Comparison of ENCODE assay signal across 8 cellular contexts in the genomic region with DNA sequence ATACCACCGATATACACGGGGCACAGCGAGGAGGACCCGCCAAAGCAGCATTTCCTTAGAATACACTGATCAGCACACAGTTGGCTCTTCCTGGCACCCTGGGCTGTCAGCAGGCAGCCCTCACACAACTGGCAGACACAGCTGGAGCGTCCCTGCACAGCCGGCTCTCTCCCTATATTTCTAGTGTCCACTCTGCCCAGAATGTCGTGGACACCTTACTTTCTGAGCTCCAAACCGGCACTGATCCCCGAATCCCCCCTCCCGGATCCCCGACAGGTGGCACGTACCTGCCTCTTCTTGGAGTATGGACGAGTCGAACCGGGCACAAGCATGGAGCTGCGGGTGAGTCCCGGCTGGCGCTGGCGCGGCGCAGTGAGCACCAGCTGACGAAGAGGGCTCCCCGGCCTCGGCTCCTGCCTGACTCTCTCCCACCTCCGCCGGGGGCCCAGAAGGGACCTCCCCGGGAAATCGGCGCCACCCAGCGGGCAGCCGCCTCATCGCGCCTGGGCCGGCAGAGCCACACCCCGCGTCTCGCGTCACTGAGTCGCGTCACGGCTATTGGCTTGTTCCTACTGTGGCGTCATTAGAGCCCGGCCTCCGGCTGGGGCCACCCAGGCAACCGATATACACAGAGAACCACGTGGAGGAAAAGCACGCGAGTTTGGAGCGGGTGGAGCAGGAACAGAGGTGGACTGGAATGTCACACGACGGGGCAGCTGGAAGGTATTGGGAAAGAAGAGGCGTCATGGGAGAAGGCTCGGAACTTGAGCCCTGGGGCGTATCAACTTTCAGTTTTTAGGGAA. TPM values are rescaled to one million over a fixed set of nuclear protein-coding genes. Genes with fewer than 3 reads are reported as not detected.
A peak's percentile ranks its signal among the peaks of the same experiment; 100 is the strongest.
DNase-seq lines count a peak whose midpoint lies in the region; ATAC-seq, FAIRE-seq and TF ChIP-seq lines count a peak whose summit lies in the region.

A gene with protein sequence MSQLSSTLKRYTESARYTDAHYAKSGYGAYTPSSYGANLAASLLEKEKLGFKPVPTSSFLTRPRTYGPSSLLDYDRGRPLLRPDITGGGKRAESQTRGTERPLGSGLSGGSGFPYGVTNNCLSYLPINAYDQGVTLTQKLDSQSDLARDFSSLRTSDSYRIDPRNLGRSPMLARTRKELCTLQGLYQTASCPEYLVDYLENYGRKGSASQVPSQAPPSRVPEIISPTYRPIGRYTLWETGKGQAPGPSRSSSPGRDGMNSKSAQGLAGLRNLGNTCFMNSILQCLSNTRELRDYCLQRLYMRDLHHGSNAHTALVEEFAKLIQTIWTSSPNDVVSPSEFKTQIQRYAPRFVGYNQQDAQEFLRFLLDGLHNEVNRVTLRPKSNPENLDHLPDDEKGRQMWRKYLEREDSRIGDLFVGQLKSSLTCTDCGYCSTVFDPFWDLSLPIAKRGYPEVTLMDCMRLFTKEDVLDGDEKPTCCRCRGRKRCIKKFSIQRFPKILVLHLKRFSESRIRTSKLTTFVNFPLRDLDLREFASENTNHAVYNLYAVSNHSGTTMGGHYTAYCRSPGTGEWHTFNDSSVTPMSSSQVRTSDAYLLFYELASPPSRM (minus strand): TSS at position 505 of the 803 bp plus-strand sequence. CDS start 8,210 bp downstream, outside the sequence.

- peak; percentile 99 for ATAC-seq in HG03439 (IDR thresholded peaks at IDR 0.05; ENCODE audit: unreplicated experiment)

- peak within 1 kb of the TSS; percentile 76 to 87 for H3K4me3 ChIP-seq in kidney (ENCODE audit: low read length in 2 of 2)

- no peaks in the 10 kb centered on the region for H3K36me3 ChIP-seq in kidney (ENCODE audit: control insufficient read depth in 1 of 2, insufficient read depth in 2 of 2, low read length in 2 of 2)

- no peaks in the 10 kb centered on the region for H3K9me3 ChIP-seq in kidney (ENCODE audit: control insufficient read depth in 1 of 2, low read length in 2 of 2)

- TF ChIP-seq CTCF in kidney (IDR thresholded peaks at IDR 0.05; ENCODE audit: borderline replicate concordance, extremely low read depth, insufficient read depth), result peak; percentile 65

- intact Hi-C loops in kidney (cut with DNase I), result no loop called here

- peak within 1 kb of the TSS; percentile 54 to 67 for H3K27ac ChIP-seq in kidney (ENCODE audit: low read depth in 2 of 2, low read length in 2 of 2)

- FAIRE-seq in GM19239 (lab: Jason Lieb, UNC) (peak; percentile 93), kidney (lab: Jason Lieb, UNC) (peak; percentile 98)

- H3K4me1 ChIP-seq in kidney (ENCODE audit: control insufficient read depth in 1 of 2, insufficient read depth in 1 of 2, low read depth in 1 of 2, low read length in 2 of 2), result peaks cover 11 to 20% of the 10 kb centered on the region in 2 donors

- peak; percentile 99 for DNase-seq in Ammon's horn (ENCODE audit: low spot score)
- peak; percentile 88 for DNase-seq in GM19239 (ENCODE audit: insufficient read length, low spot score)
- peak; percentile 93 for DNase-seq in NCI-H510A (lab: John Stamatoyannopoulos, UW)
- peak; percentile 94 for DNase-seq in activated CD4-positive, alpha-beta T cell treated with anti-CD3 and anti-CD28 coated beads for 24 hours (ENCODE audit: low read depth in 2 of 2)
- peak; percentile 99 for DNase-seq in cerebellum (ENCODE audit: low spot score)
- DNase-seq in kidney, result peak; percentile 99
- DNase-seq in stimulated activated CD4-positive, alpha-beta T cell treated with anti-CD3 and anti-CD28 coated beads, Interleukin-12 subunit alpha, Interleukin-12 subunit beta, amount 100 ng/mL, for 48 hours (ENCODE audit: low read depth in 2 of 3, low spot score in 1 of 3), result peak; percentile 93 to 97 (median 95)

- H3K9ac ChIP-seq in kidney (ENCODE audit: low read length in 2 of 2), result peak within 1 kb of the TSS; percentile 76 to 80

RNA-seq across cellular contexts. Expression of the gene that starts here (rescaled TPM):
- total RNA-seq in cerebellum, result 1.1 TPM
- 30.4 TPM for total RNA-seq in kidney
- 57.6 TPM for polyA plus RNA-seq in kidney (ENCODE audit: insufficient read depth, low read depth, low replicate concordance)

Comparison
In these comparisons a context has a peak if more than half of its experiments do, and no peak if none do; other contexts are left out.
1. Peak in every context shown above with its lines: DNase-seq, ATAC-seq, H3K4me3 ChIP-seq and H3K27ac ChIP-seq.
2. RNA of the gene that starts here (total RNA-seq): 30.4 TPM in kidney (single experiment); 1.1 TPM in cerebellum (single experiment); every median in the first group is over 10 times any median in the second.